17 cellular contexts compared by ENCODE assay signal in genomic region chr12:52389313-52390207, GRCh38. TPM values are rescaled to one million over a fixed set of nuclear protein-coding genes. Genes with fewer than 3 reads are reported as not detected.
DNase-seq lines count a peak whose midpoint lies in the region; ATAC-seq, FAIRE-seq and TF ChIP-seq lines count a peak whose summit lies in the region.
"Had no signal": no experiment of that assay in that cellular context is flagged by ENCODE, and none has a peak within 500 bp of the region (broad histone marks: within the 10 kb centered on the region; RNA-seq: fewer than 3 reads in every experiment).

No MANE protein-coding gene starts in this region.

- H3K4me3 ChIP-seq in HEK293 (ENCODE audit: low read depth, low read length) (no peak overlapping the region), keratinocyte (ENCODE audit: control insufficient read depth in 2 of 3, extremely low read depth in 1 of 3, insufficient read depth in 2 of 3, low read depth in 1 of 3, low read length in 3 of 3) (peak overlapping the region in 1 of 3 experiments; percentile 27)
- no peak overlapping the region for H3K4me3 ChIP-seq in effector memory CD4-positive, alpha-beta T cell (ENCODE audit: insufficient read depth, low read depth, low read length, poor library complexity, severe bottlenecking)
- H3K4me3 ChIP-seq: esophagus muscularis mucosa, psoas muscle had no signal

- POLR2A ChIA-PET in HEK293 (lab: Yijun Ruan, JAX), result no interaction called here

- no peaks in the 10 kb centered on the region for H3K9me1 ChIP-seq in keratinocyte (ENCODE audit: control insufficient read depth, extremely low read depth, insufficient read depth, low read length)

- peak overlapping the region; percentile 71 for H2AFZ ChIP-seq in keratinocyte (ENCODE audit: control insufficient read depth, low read length)

- H3K36me3 ChIP-seq in HEK293 (ENCODE audit: control insufficient read depth in 2 of 2, insufficient read depth in 1 of 2, low read length in 2 of 2) (no peaks in the 10 kb centered on the region), keratinocyte (ENCODE audit: control insufficient read depth in 2 of 2, extremely low read depth in 1 of 2, insufficient read depth in 2 of 2, low read length in 2 of 2) (no peaks in the 10 kb centered on the region)
- H3K36me3 ChIP-seq in effector memory CD4-positive, alpha-beta T cell (ENCODE audit: control insufficient read depth, insufficient read depth, low read length), result no peaks in the 10 kb centered on the region
- H3K36me3 ChIP-seq: BE2C, esophagus muscularis mucosa had no signal

- peak overlapping the region; percentile 30 for H3K9ac ChIP-seq in keratinocyte (ENCODE audit: control insufficient read depth, extremely low read depth, insufficient read depth, low read length)

- no peaks in the 10 kb centered on the region for H3K27me3 ChIP-seq in keratinocyte (ENCODE audit: control insufficient read depth, extremely low read depth, insufficient read depth, low read length)
- H3K27me3 ChIP-seq in effector memory CD4-positive, alpha-beta T cell (replicated peaks; ENCODE audit: control insufficient read depth, insufficient read depth, low read length, poor library complexity, severe bottlenecking), result no peaks in the 10 kb centered on the region

- CTCF ChIA-PET in HEK293 (lab: Yijun Ruan, JAX), result interaction anchor here (0.7 to 2.8 kb wide), 4 partner anchors 9 to 496 kb away, joined by 3 to 19 read pairs (median 8); no protein-coding TSS in a partner anchor

- TF ChIP-seq CTCF in HEK293 (tag by site-specific recombination; IDR thresholded peaks at IDR 0.05) (no peak), keratinocyte (optimal IDR thresholded peaks at IDR 0.05 in 1 of 3, IDR thresholded peaks at IDR 0.05 in 1 of 3, conservative IDR thresholded peaks at IDR 0.05 in 1 of 3; ENCODE audit: extremely low read depth in 1 of 3, insufficient read depth in 2 of 3, low read length in 3 of 3) (no peak)

- peak overlapping the region; percentile 42 for H3K4me2 ChIP-seq in keratinocyte (ENCODE audit: control insufficient read depth, extremely low read depth, insufficient read depth, low read depth, low read length)

- H4K20me1 ChIP-seq in keratinocyte (ENCODE audit: control insufficient read depth, extremely low read depth, insufficient read depth, low read length), result no peaks in the 10 kb centered on the region

- DNase-seq in astrocyte of the hippocampus (ENCODE audit: low read depth, low spot score) (peak; percentile 33), keratinocyte (ENCODE audit: low read depth, low spot score) (no peak), renal cortical epithelial cell (ENCODE audit: low read depth) (peak; percentile 33)
- no peak for DNase-seq in effector memory CD4-positive, alpha-beta T cell
- no peak for DNase-seq in activated effector memory CD4-positive, alpha-beta T cell treated with anti-CD3 and anti-CD28 coated beads, Interleukin-2, amount 50 U/mL, for 16 hours
- DNase-seq: activated CD4-positive, alpha-beta T cell treated with anti-CD3 and anti-CD28 coated beads, Interleukin-2, amount 50 U/mL, for 4 hours; BE2C; central memory CD4-positive, alpha-beta T cell; psoas muscle; stimulated activated CD4-positive, alpha-beta T cell treated with anti-CD3 and anti-CD28 coated beads, Interleukin-4, amount 100 ng/mL, for 1 hour had no signal

- H3K4me1 ChIP-seq in HEK293 (ENCODE audit: control insufficient read depth, insufficient read depth, low read length) (no peaks in the 10 kb centered on the region), keratinocyte (ENCODE audit: control insufficient read depth, extremely low read depth, insufficient read depth, low read length) (peaks cover 52% of the 10 kb centered on the region)
- no peaks in the 10 kb centered on the region for H3K4me1 ChIP-seq in effector memory CD4-positive, alpha-beta T cell (ENCODE audit: control insufficient read depth, insufficient read depth, low read length, poor library complexity, severe bottlenecking)
- H3K4me1 ChIP-seq: psoas muscle had no signal

- no peaks in the 10 kb centered on the region for H3K79me2 ChIP-seq in keratinocyte (ENCODE audit: control insufficient read depth, insufficient read depth, low read length)

- H3K27ac ChIP-seq in HEK293 (ENCODE audit: extremely low read depth, low read depth, low read length), result no peak overlapping the region
- peak overlapping the region; percentile 47 for H3K27ac ChIP-seq in keratinocyte (ENCODE audit: control insufficient read depth, insufficient read depth, low read length)
- H3K27ac ChIP-seq in effector memory CD4-positive, alpha-beta T cell (ENCODE audit: insufficient read depth, low read length, poor library complexity, severe bottlenecking), result no peak overlapping the region
- H3K27ac ChIP-seq: esophagus muscularis mucosa, psoas muscle had no signal

- ATAC-seq in HG03354 (IDR thresholded peaks at IDR 0.05; ENCODE audit: poor library complexity, severe bottlenecking, unreplicated experiment), result no peak
- ATAC-seq in HG03442 (IDR thresholded peaks at IDR 0.05; ENCODE audit: unreplicated experiment), result no peak
- ATAC-seq: psoas muscle; stimulated activated effector memory CD8-positive, alpha-beta T cell treated with anti-CD3 and anti-CD28 coated beads, Interleukin-12 subunit alpha, Interleukin-12 subunit beta, amount 100 ng/mL, for 72 hours had no signal

- FAIRE-seq in keratinocyte (lab: Jason Lieb, UNC), result peak; percentile 85

- H3K9me3 ChIP-seq in HEK293 (ENCODE audit: control insufficient read depth, insufficient read depth, low read depth, low read length) (no peaks in the 10 kb centered on the region), keratinocyte (ENCODE audit: control insufficient read depth, low read depth, low read length) (no peaks in the 10 kb centered on the region)
- no peaks in the 10 kb centered on the region for H3K9me3 ChIP-seq in effector memory CD4-positive, alpha-beta T cell (ENCODE audit: control insufficient read depth, low read length)
- H3K9me3 ChIP-seq: BE2C, esophagus muscularis mucosa, psoas muscle had no signal

- dilution Hi-C loops in keratinocyte (cut with MboI; ENCODE audit: extremely low pct_ligation_motif_present, low sequenced_read_pairs), result no loop called here

TF ChIP-seq in HEK293, 187 proteins besides CTCF, POLR2A, EP300 and RAD21 (continues in another document):
- TF ChIP-seq YY1 (tag by site-specific recombination; IDR thresholded peaks at IDR 0.05) (no peak), ZNF449 (tag by site-specific recombination; IDR thresholded peaks at IDR 0.05) (peak; percentile 26; the same call in 1 of the 2 replicates), EGR2 (tag by site-specific recombination; IDR thresholded peaks at IDR 0.05; ENCODE audit: low read depth) (peak; percentile 62; the same call in 1 of the 2 replicates), OVOL3 (tag by site-specific recombination; IDR thresholded peaks at IDR 0.05) (no peak)

RNA-seq across cellular contexts. Expression of gene KRT84, which starts 4.1 kb away (rescaled TPM):
- polyA plus RNA-seq in keratinocyte, result 0.05 to 0.13 TPM (median 0.10 TPM) in 3 replicates
- polyA plus RNA-seq in keratinocyte (2011; ENCODE audit: low read depth), result 0.50 TPM
- polyA plus RNA-seq in keratinocyte (2011; cell fraction: cytosol; rRNA removed), result 0.02 and 0.08 TPM in 2 replicates
- 0.06 and 0.24 TPM in 2 replicates for polyA plus RNA-seq in keratinocyte (2011; cell fraction: nucleus; rRNA removed)
- polyA plus RNA-seq in keratinocyte (2012; ENCODE audit: low replicate concordance), result 0.34 TPM in 1 of 2 replicates, not detected in the other
- polyA minus RNA-seq in keratinocyte, result 0.20 TPM in 1 of 3 replicates, not detected in the others
- polyA minus RNA-seq in keratinocyte (2011; cell fraction: cytosol; rRNA and poly(A)+ RNA removed), result not detected
- 0.21 TPM in 1 of 2 replicates, not detected in the other for polyA minus RNA-seq in keratinocyte (2011; cell fraction: nucleus; rRNA and poly(A)+ RNA removed)
- total RNA-seq in renal cortical epithelial cell, result not detected in 2 replicates
- total RNA-seq: esophagus muscularis mucosa, mesenteric fat pad, NCI-H460, psoas muscle had no signal
- polyA plus RNA-seq: psoas muscle had no signal

RNA-seq across cellular contexts. Expression of gene KRT82, which starts 16.6 kb away (rescaled TPM):
- polyA plus RNA-seq in keratinocyte, result 0.03 TPM in 1 of 3 replicates, not detected in the others
- 0.10 TPM for polyA plus RNA-seq in keratinocyte (2011; ENCODE audit: low read depth)
- polyA plus RNA-seq in keratinocyte (2011; cell fraction: cytosol; rRNA removed), result not detected in 2 replicates
- not detected in 2 replicates for polyA plus RNA-seq in keratinocyte (2011; cell fraction: nucleus; rRNA removed)
- 0.25 TPM in 1 of 2 replicates, not detected in the other for polyA plus RNA-seq in keratinocyte (2012; ENCODE audit: low replicate concordance)
- not detected in 3 replicates for polyA minus RNA-seq in keratinocyte
- polyA minus RNA-seq in keratinocyte (2011; cell fraction: cytosol; rRNA and poly(A)+ RNA removed), result not detected
- not detected in 2 replicates for polyA minus RNA-seq in keratinocyte (2011; cell fraction: nucleus; rRNA and poly(A)+ RNA removed)
- total RNA-seq in renal cortical epithelial cell, result not detected in 2 replicates
- total RNA-seq: esophagus muscularis mucosa, mesenteric fat pad, NCI-H460, psoas muscle had no signal
- polyA plus RNA-seq: psoas muscle had no signal

RNA-seq across cellular contexts. Expression of gene KRT85, which starts 22.3 kb away (rescaled TPM):
- not detected in 3 replicates for polyA plus RNA-seq in keratinocyte
- polyA plus RNA-seq in keratinocyte (2011; ENCODE audit: low read depth), result not detected
- polyA plus RNA-seq in keratinocyte (2011; cell fraction: cytosol; rRNA removed), result not detected in 2 replicates
- polyA plus RNA-seq in keratinocyte (2011; cell fraction: nucleus; rRNA removed), result not detected in 2 replicates
- not detected in 2 replicates for polyA plus RNA-seq in keratinocyte (2012; ENCODE audit: low replicate concordance)
- not detected in 3 replicates for polyA minus RNA-seq in keratinocyte
- not detected for polyA minus RNA-seq in keratinocyte (2011; cell fraction: cytosol; rRNA and poly(A)+ RNA removed)
- polyA minus RNA-seq in keratinocyte (2011; cell fraction: nucleus; rRNA and poly(A)+ RNA removed), result not detected in 2 replicates
- total RNA-seq in renal cortical epithelial cell, result not detected in 2 replicates
- total RNA-seq: esophagus muscularis mucosa, mesenteric fat pad, NCI-H460, psoas muscle had no signal
- polyA plus RNA-seq: psoas muscle had no signal

RNA-seq across cellular contexts. Expression of gene KRT75, which starts 44.6 kb away (rescaled TPM):
- 59.4 to 151 TPM (median 60.5 TPM) in 3 replicates for polyA plus RNA-seq in keratinocyte
- polyA plus RNA-seq in keratinocyte (2011; ENCODE audit: low read depth), result 143 TPM
- 91.3 and 121 TPM in 2 replicates for polyA plus RNA-seq in keratinocyte (2011; cell fraction: cytosol; rRNA removed)
- polyA plus RNA-seq in keratinocyte (2011; cell fraction: nucleus; rRNA removed), result 151 and 198 TPM in 2 replicates
- 57.0 and 152 TPM in 2 replicates for polyA plus RNA-seq in keratinocyte (2012; ENCODE audit: low replicate concordance)
- polyA minus RNA-seq in keratinocyte, result 77.0 to 171 TPM (median 89.5 TPM) in 3 replicates
- 144 TPM for polyA minus RNA-seq in keratinocyte (2011; cell fraction: cytosol; rRNA and poly(A)+ RNA removed)
- 87.8 and 113 TPM in 2 replicates for polyA minus RNA-seq in keratinocyte (2011; cell fraction: nucleus; rRNA and poly(A)+ RNA removed)
- total RNA-seq in renal cortical epithelial cell, result 0.35 TPM in 1 of 2 replicates, not detected in the other
- total RNA-seq: esophagus muscularis mucosa, mesenteric fat pad, NCI-H460, psoas muscle had no signal
- polyA plus RNA-seq: psoas muscle had no signal

Comparison
In these comparisons a context has a peak if more than half of its experiments do, and no peak if none do; other contexts are left out.
1. DNase-seq: peak in astrocyte of the hippocampus (single experiment) and renal cortical epithelial cell (single experiment); none in keratinocyte (single experiment), effector memory CD4-positive, alpha-beta T cell (0 of 3) and activated effector memory CD4-positive, alpha-beta T cell treated with anti-CD3 and anti-CD28 coated beads, Interleukin-2, amount 50 U/mL, for 16 hours (single experiment).